In the genomic region with DNA sequence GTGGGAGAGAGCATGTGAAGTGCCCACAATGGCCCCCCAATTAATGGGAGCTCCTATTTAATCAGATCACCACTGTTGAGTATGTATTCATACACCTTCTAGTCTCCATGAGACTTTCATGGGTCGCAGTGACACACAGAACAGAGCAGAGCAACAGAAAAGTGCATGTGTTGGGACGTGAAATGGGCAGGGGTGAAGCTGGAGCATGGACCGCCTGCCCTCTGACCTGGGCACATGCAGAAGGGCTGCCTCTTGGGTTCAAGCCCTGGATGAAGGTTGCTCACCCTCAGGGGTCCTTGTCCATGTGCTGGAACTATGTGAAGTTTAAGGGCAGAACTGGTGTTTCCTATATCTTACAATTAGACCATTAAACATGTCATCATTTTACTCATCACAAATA, we compare ENCODE assay signal across 24 cellular contexts.
"Had no signal": no experiment of that assay in that cellular context is flagged by ENCODE, and none has a peak within 500 bp of the region (broad histone marks: within the 10 kb centered on the region; RNA-seq: fewer than 3 reads in every experiment).

No MANE protein-coding gene starts in this region.

- DNase-seq: naive thymus-derived CD4-positive, alpha-beta T cell; natural killer cell; occipital lobe; pancreas; retina; right cardiac atrium; right lobe of liver; sigmoid colon; small intestine; stimulated activated CD4-positive, alpha-beta T cell treated with anti-CD3 and anti-CD28 coated beads, Interleukin-15, amount 100 ng/mL, for 24 hours; stimulated activated CD4-positive, alpha-beta T cell treated with anti-CD3 and anti-CD28 coated beads, Interleukin-2, amount 100 ng/mL, for 24 hours; stimulated activated CD4-positive, alpha-beta T cell treated with anti-CD3 and anti-CD28 coated beads, Interleukin-2, amount 100 ng/mL, for 48 hours; stimulated activated CD4-positive, alpha-beta T cell treated with anti-CD3 and anti-CD28 coated beads, Interleukin-4, amount 100 ng/mL, for 24 hours; stimulated activated naive B cell treated with anti-CD40 and anti-IgM and Interleukin-4, amounts not matched to agents 10 μg/mL and 1 μg/mL and 100 μg/mL, for 72 hours; stimulated activated naive CD4-positive, alpha-beta T cell treated with Interleukin-2 at 50 U/mL for 16 hours; stomach; thyroid gland; trophoblast cell; upper lobe of left lung had no signal

- H3K36me3 ChIP-seq: pancreas, prostate gland, right lobe of liver, sigmoid colon, stomach, thoracic aorta, thyroid gland, tibial nerve, upper lobe of left lung, vagina had no signal

- H3K27me3 ChIP-seq: right lobe of liver, thyroid gland, vagina had no signal

- ATAC-seq: naive thymus-derived CD4-positive, alpha-beta T cell; natural killer cell; pancreas; right cardiac atrium; right lobe of liver; stimulated activated effector memory CD8-positive, alpha-beta T cell treated with anti-CD3 and anti-CD28 coated beads, Interleukin-12 subunit alpha, Interleukin-12 subunit beta, amount 100 ng/mL, for 72 hours; stimulated activated naive B cell treated with anti-CD40 and anti-IgM and Interleukin-4, amounts not matched to agents 10 μg/mL and 1 μg/mL and 100 μg/mL, for 72 hours had no signal

- H3K4me3 ChIP-seq: pancreas, prostate gland, right lobe of liver, sigmoid colon, stomach, thoracic aorta, thyroid gland, tibial nerve, upper lobe of left lung, vagina had no signal

- H3K27ac ChIP-seq: pancreas, prostate gland, right lobe of liver, sigmoid colon, stomach, thoracic aorta, thyroid gland, tibial nerve, upper lobe of left lung, vagina had no signal

- H3K9me3 ChIP-seq: pancreas, prostate gland, right lobe of liver, sigmoid colon, thoracic aorta, thyroid gland, upper lobe of left lung, vagina had no signal

- H3K4me1 ChIP-seq: pancreas, prostate gland, right lobe of liver, sigmoid colon, stomach, thyroid gland, tibial nerve, upper lobe of left lung, vagina had no signal
